ENCODE assay signal across 24 cellular contexts in the genomic region with DNA sequence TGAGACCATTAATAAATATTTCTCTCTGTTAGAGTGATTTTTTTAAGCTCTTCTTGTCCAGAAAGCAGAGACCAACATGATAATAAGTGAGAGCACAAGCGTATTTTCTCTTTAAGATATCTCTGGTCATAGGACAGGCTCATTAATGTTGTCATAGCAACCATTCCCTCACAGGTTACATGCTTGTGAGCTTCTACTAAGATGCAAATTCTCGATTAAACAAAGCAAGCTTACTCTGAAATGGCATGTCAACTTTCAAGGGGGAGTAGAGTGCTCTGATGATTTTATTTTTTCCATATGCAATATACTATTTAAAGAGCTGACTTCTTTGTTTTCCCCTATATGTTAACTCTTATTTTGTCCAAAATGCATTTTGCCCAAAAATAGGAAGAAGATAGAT.
"Had no signal": no experiment of that assay in that cellular context is flagged by ENCODE, and none has a peak within 500 bp of the region (broad histone marks: within the 10 kb centered on the region; RNA-seq: fewer than 3 reads in every experiment).

No MANE protein-coding gene starts in this region.

- H3K27me3 ChIP-seq: adrenal gland, brain microvascular endothelial cell, heart left ventricle, left lung, neural progenitor cell, right atrium auricular region, tibial nerve had no signal

- H3K4me1 ChIP-seq: adrenal gland, heart left ventricle, left lung, lower lobe of right lung, neural progenitor cell, right atrium auricular region, tibial nerve had no signal

- H2AFZ ChIP-seq: neural progenitor cell had no signal

- ATAC-seq: activated CD4-positive, alpha-beta T cell treated with anti-CD3 and anti-CD28 coated beads for 36 hours; activated CD8-positive, alpha-beta memory T cell treated with anti-CD3 and anti-CD28 coated beads, Interleukin-2, amount 10 ng/mL, durations not matched to agents 7 days and 5 days; activated CD8-positive, alpha-beta T cell treated with anti-CD3 and anti-CD28 coated beads, Interleukin-2, amount 10 ng/mL, durations not matched to agents 7 days and 5 days; effector memory CD8-positive, alpha-beta T cell; heart left ventricle; left lung; lower lobe of right lung; naive thymus-derived CD8-positive, alpha-beta T cell had no signal

- H3K4me3 ChIP-seq: adrenal gland, coronary artery, dorsolateral prefrontal cortex, heart left ventricle, left lung, lower lobe of right lung, neural progenitor cell, right atrium auricular region, tibial nerve had no signal

- DNase-seq: activated CD4-positive, alpha-beta T cell treated with anti-CD3 and anti-CD28 coated beads for 36 hours; activated CD4-positive, CD25-positive, alpha-beta regulatory T cell; activated CD8-positive, alpha-beta memory T cell treated with anti-CD3 and anti-CD28 coated beads, Interleukin-2, amount 10 ng/mL, durations not matched to agents 7 days and 5 days; activated CD8-positive, alpha-beta T cell treated with anti-CD3 and anti-CD28 coated beads, Interleukin-2, amount 10 ng/mL, durations not matched to agents 7 days and 5 days; activated effector memory CD4-positive, alpha-beta T cell treated with Interleukin-2 at 50 U/mL for 16 hours; activated naive CD4-positive, alpha-beta T cell treated with Interleukin-2 at 50 U/mL for 16 hours; activated naive CD8-positive, alpha-beta T cell treated with anti-CD3 and anti-CD28 coated beads for 36 hours; adrenal gland; aorta; brain microvascular endothelial cell; dorsolateral prefrontal cortex; effector memory CD8-positive, alpha-beta T cell; heart left ventricle; hypothalamus; kidney glomerular epithelial cell; left lung; lower lobe of right lung; mesenchymal stem cell; naive thymus-derived CD8-positive, alpha-beta T cell; stimulated activated naive CD4-positive, alpha-beta T cell treated with Interleukin-2 at 50 U/mL for 16 hours had no signal

- H3K27ac ChIP-seq: adrenal gland, brain microvascular endothelial cell, coronary artery, dorsolateral prefrontal cortex, heart left ventricle, left lung, lower lobe of right lung, neural progenitor cell, right atrium auricular region, tibial nerve had no signal

- H3K9me3 ChIP-seq: adrenal gland, lower lobe of right lung, right atrium auricular region, tibial nerve had no signal

- H3K9ac ChIP-seq: neural progenitor cell had no signal

- H3K4me2 ChIP-seq: neural progenitor cell had no signal

- H3K36me3 ChIP-seq: adrenal gland, brain microvascular endothelial cell, heart left ventricle, left lung, lower lobe of right lung, neural progenitor cell, right atrium auricular region, tibial nerve had no signal
